ENCODE assay signal across 17 cellular contexts in genomic region chr3:33042668-33043067, GRCh38. TPM values are rescaled to one million over a fixed set of nuclear protein-coding genes. Genes with fewer than 3 reads are reported as not detected.
A peak's percentile ranks its signal among the peaks of the same experiment; 100 is the strongest.
DNase-seq lines count a peak whose midpoint lies in the region; ATAC-seq, FAIRE-seq and TF ChIP-seq lines count a peak whose summit lies in the region.
"Had no signal": no experiment of that assay in that cellular context is flagged by ENCODE, and none has a peak within 500 bp of the region (broad histone marks: within the 10 kb centered on the region; RNA-seq: fewer than 3 reads in every experiment).

No MANE protein-coding gene starts in this region.

- no peaks in the 10 kb centered on the region for H3K9me3 Mint-ChIP-seq in stimulated activated naive CD8-positive, alpha-beta T cell treated with anti-CD3 and anti-CD28 coated beads, Interleukin-15, Interleukin-2, amounts not matched to agents 100 ng/mL and 50 ng/mL, for 24 hours
- no peaks in the 10 kb centered on the region for H3K9me3 Mint-ChIP-seq in stimulated activated naive CD8-positive, alpha-beta T cell treated with anti-CD3 and anti-CD28 coated beads, Interleukin-15, amount 100 ng/mL, for 72 hours
- H3K9me3 Mint-ChIP-seq in central memory CD8-positive, alpha-beta T cell: no peaks in the 10 kb centered on the region
- H3K9me3 Mint-ChIP-seq: H9, IgD-negative memory B cell had no signal

- H3K27me3 Mint-ChIP-seq in stimulated activated naive CD8-positive, alpha-beta T cell treated with anti-CD3 and anti-CD28 coated beads, Interleukin-15, Interleukin-2, amounts not matched to agents 100 ng/mL and 50 ng/mL, for 24 hours: no peaks in the 10 kb centered on the region
- H3K27me3 Mint-ChIP-seq in stimulated activated naive CD8-positive, alpha-beta T cell treated with anti-CD3 and anti-CD28 coated beads, Interleukin-15, amount 100 ng/mL, for 72 hours: peaks cover 17% of the 10 kb centered on the region
- no peaks in the 10 kb centered on the region for H3K27me3 Mint-ChIP-seq in central memory CD8-positive, alpha-beta T cell
- H3K27me3 Mint-ChIP-seq: IgD-negative memory B cell had no signal

- no peak for ATAC-seq in stimulated activated naive CD8-positive, alpha-beta T cell treated with anti-CD3 and anti-CD28 coated beads, Interleukin-15, amount 100 ng/mL, for 72 hours
- ATAC-seq in central memory CD8-positive, alpha-beta T cell (replicated peaks; ENCODE audit: extremely low read depth, poor library complexity, severe bottlenecking): no peak
- ATAC-seq in upper lobe of right lung (peak; percentile 74), GM21390 (IDR thresholded peaks at IDR 0.05; ENCODE audit: unreplicated experiment) (no peak)
- ATAC-seq: A549 had no signal

- H3K9me3 ChIP-seq in upper lobe of right lung: no peaks in the 10 kb centered on the region
- H3K9me3 ChIP-seq: A549, BE2C had no signal

- H3K4me3 ChIP-seq in upper lobe of right lung: no peak overlapping the region
- H3K4me3 ChIP-seq: A549, GM12878 had no signal

- H3K36me3 ChIP-seq in upper lobe of right lung: peaks cover 30% of the 10 kb centered on the region
- H3K36me3 ChIP-seq: BE2C had no signal

- H3K4me3 Mint-ChIP-seq in stimulated activated naive CD8-positive, alpha-beta T cell treated with anti-CD3 and anti-CD28 coated beads, Interleukin-15, Interleukin-2, amounts not matched to agents 100 ng/mL and 50 ng/mL, for 24 hours: no peak overlapping the region
- no peak overlapping the region for H3K4me3 Mint-ChIP-seq in stimulated activated naive CD8-positive, alpha-beta T cell treated with anti-CD3 and anti-CD28 coated beads, Interleukin-15, amount 100 ng/mL, for 72 hours
- peak overlapping the region; percentile 33 for H3K4me3 Mint-ChIP-seq in central memory CD8-positive, alpha-beta T cell
- H3K4me3 Mint-ChIP-seq: H9 had no signal

- intact Hi-C loops in upper lobe of right lung (cut with DNase I): no loop called here

- H3K27ac Mint-ChIP-seq in stimulated activated naive CD8-positive, alpha-beta T cell treated with anti-CD3 and anti-CD28 coated beads, Interleukin-15, Interleukin-2, amounts not matched to agents 100 ng/mL and 50 ng/mL, for 24 hours: peak overlapping the region; percentile 53
- no peak overlapping the region for H3K27ac Mint-ChIP-seq in stimulated activated naive CD8-positive, alpha-beta T cell treated with anti-CD3 and anti-CD28 coated beads, Interleukin-15, amount 100 ng/mL, for 72 hours
- H3K27ac Mint-ChIP-seq in central memory CD8-positive, alpha-beta T cell (ENCODE audit: low read depth): peak overlapping the region; percentile 90
- H3K27ac Mint-ChIP-seq: H9 had no signal

- no peaks in the 10 kb centered on the region for H3K27me3 ChIP-seq in upper lobe of right lung
- H3K27me3 ChIP-seq: BE2C had no signal

- H3K36me3 Mint-ChIP-seq in stimulated activated naive CD8-positive, alpha-beta T cell treated with anti-CD3 and anti-CD28 coated beads, Interleukin-15, Interleukin-2, amounts not matched to agents 100 ng/mL and 50 ng/mL, for 24 hours (ENCODE audit: low read depth): peaks cover 58% of the 10 kb centered on the region
- peaks cover 4% of the 10 kb centered on the region for H3K36me3 Mint-ChIP-seq in central memory CD8-positive, alpha-beta T cell (ENCODE audit: insufficient read depth)

- H3K4me1 ChIP-seq in upper lobe of right lung: peaks cover 8% of the 10 kb centered on the region
- H3K4me1 ChIP-seq: A549, BE2C had no signal

- no peak for DNase-seq in stimulated activated naive CD8-positive, alpha-beta T cell treated with anti-CD3 and anti-CD28 coated beads, Interleukin-15, amount 100 ng/mL, for 72 hours
- DNase-seq in GM19239 (ENCODE audit: insufficient read length, low spot score) (no peak), upper lobe of right lung (no peak), D721Med (ENCODE audit: insufficient read length, low spot score) (no peak)
- DNase-seq in central memory CD8-positive, alpha-beta T cell (ENCODE audit: low spot score in 2 of 2): no peak
- DNase-seq in stimulated activated CD4-positive, alpha-beta T cell treated with anti-CD3 and anti-CD28 coated beads, Interleukin-4, amount 100 ng/mL, for 4 hours: no peak
- DNase-seq: BE2C, Calu3, DMS79, GOT3, H9 had no signal

- FAIRE-seq in GM19239 (lab: Jason Lieb, UNC) (peak; percentile 21), D721Med (lab: Jason Lieb, UNC) (no peak)
- FAIRE-seq: A549, GM12878 had no signal

- no peak overlapping the region for H3K27ac ChIP-seq in upper lobe of right lung
- H3K27ac ChIP-seq: A549, C4-2B had no signal

- H3K4me1 Mint-ChIP-seq in stimulated activated naive CD8-positive, alpha-beta T cell treated with anti-CD3 and anti-CD28 coated beads, Interleukin-15, Interleukin-2, amounts not matched to agents 100 ng/mL and 50 ng/mL, for 24 hours (ENCODE audit: low read depth): peaks cover 44% of the 10 kb centered on the region
- H3K4me1 Mint-ChIP-seq in stimulated activated naive CD8-positive, alpha-beta T cell treated with anti-CD3 and anti-CD28 coated beads, Interleukin-15, amount 100 ng/mL, for 72 hours: peaks cover 56% of the 10 kb centered on the region
- peaks cover 66% of the 10 kb centered on the region for H3K4me1 Mint-ChIP-seq in central memory CD8-positive, alpha-beta T cell
- H3K4me1 Mint-ChIP-seq: H9 had no signal

- no peak for TF ChIP-seq CTCF in upper lobe of right lung (IDR thresholded peaks at IDR 0.05)
- TF ChIP-seq CTCF in D721Med (IDR thresholded peaks at IDR 0.05; ENCODE audit: insufficient read depth, missing control alignments): no peak

RNA-seq across cellular contexts. Expression of gene GLB1, which starts 54.3 kb away (rescaled TPM):
- total RNA-seq in upper lobe of right lung: 82.5 TPM

RNA-seq across cellular contexts. Expression of gene TMPPE, which starts 54.3 kb away (rescaled TPM):
- total RNA-seq in upper lobe of right lung: 15.2 TPM

Comparison
In these comparisons a context has a peak if more than half of its experiments do, and no peak if none do; other contexts are left out.
1. H3K27ac Mint-ChIP-seq: peak in stimulated activated naive CD8-positive, alpha-beta T cell treated with anti-CD3 and anti-CD28 coated beads, Interleukin-15, Interleukin-2, amounts not matched to agents 100 ng/mL and 50 ng/mL, for 24 hours (single experiment) and central memory CD8-positive, alpha-beta T cell (single experiment); none in stimulated activated naive CD8-positive, alpha-beta T cell treated with anti-CD3 and anti-CD28 coated beads, Interleukin-15, amount 100 ng/mL, for 72 hours (0 of 2).